Comparison of ENCODE assay signal across 7 cellular contexts in genomic region chr12:116336542-116337065, GRCh38. TPM values are rescaled to one million over a fixed set of nuclear protein-coding genes. Genes with fewer than 3 reads are reported as not detected.
DNase-seq lines count a peak whose midpoint lies in the region; ATAC-seq and TF ChIP-seq lines count a peak whose summit lies in the region.

No MANE protein-coding gene starts in this region.

- H3K9me3 ChIP-seq in T-helper 17 cell (ENCODE audit: control insufficient read depth, low read length, poor library complexity, severe bottlenecking) (no peaks in the 10 kb centered on the region), neutrophil (no peaks in the 10 kb centered on the region)

- H3K27ac ChIP-seq in neutrophil: peak overlapping the region; percentile 70

- TF ChIP-seq CTCF in neutrophil (IDR thresholded peaks at IDR 0.05): peak; percentile 25
- no peak for TF ChIP-seq CTCF in MCF 10A (IDR thresholded peaks at IDR 0.05; ENCODE audit: unreplicated experiment)

- BruUV-seq in MCF 10A (replicated peaks; lab: Mats Ljungman, UMichigan): no TSS peak

- H3K27me3 Mint-ChIP-seq in T-helper 17 cell (peaks cover 10% of the 10 kb centered on the region), MCF 10A (ENCODE audit: insufficient read depth, unreplicated experiment) (no peaks in the 10 kb centered on the region)
- peaks cover 3% of the 10 kb centered on the region for H3K27me3 Mint-ChIP-seq in activated T-helper 1 cell treated with anti-CD3 and anti-CD28 coated beads, Interleukin-12 subunit alpha, Interleukin-12 subunit beta, Interleukin-2, Interleukin-4 antibody, amounts not matched to agents 30 ng/mL and 10 ng/mL and 1 ng/mL, durations not matched to agents 14 hours and 24 hours and 36 hours (ENCODE audit: insufficient read depth)

- H3K36me3 Mint-ChIP-seq in T-helper 17 cell (ENCODE audit: low read depth): peaks cover 2% of the 10 kb centered on the region
- no peaks in the 10 kb centered on the region for H3K36me3 Mint-ChIP-seq in activated T-helper 1 cell treated with anti-CD3 and anti-CD28 coated beads, Interleukin-12 subunit alpha, Interleukin-12 subunit beta, Interleukin-2, Interleukin-4 antibody, amounts not matched to agents 30 ng/mL and 10 ng/mL and 1 ng/mL, durations not matched to agents 14 hours and 24 hours and 36 hours (ENCODE audit: low read depth)
- H3K36me3 Mint-ChIP-seq in MCF 10A (ENCODE audit: insufficient read depth, unreplicated experiment): no peaks in the 10 kb centered on the region

- no peak overlapping the region for H3K4me3 ChIP-seq in neutrophil (ENCODE audit: low read depth in 1 of 2, low read length in 1 of 2)

- peaks cover 5% of the 10 kb centered on the region for H3K4me1 Mint-ChIP-seq in T-helper 17 cell
- H3K4me1 Mint-ChIP-seq in activated T-helper 1 cell treated with anti-CD3 and anti-CD28 coated beads, Interleukin-12 subunit alpha, Interleukin-12 subunit beta, Interleukin-2, Interleukin-4 antibody, amounts not matched to agents 30 ng/mL and 10 ng/mL and 1 ng/mL, durations not matched to agents 14 hours and 24 hours and 36 hours (ENCODE audit: low read depth): no peaks in the 10 kb centered on the region
- no peaks in the 10 kb centered on the region for H3K4me1 Mint-ChIP-seq in MCF 10A (ENCODE audit: insufficient read depth, unreplicated experiment)

- DNase-seq in GM19238 (ENCODE audit: insufficient read length, low spot score): peak; percentile 47
- DNase-seq in T-helper 17 cell: no peak
- no peak for DNase-seq in NCI-H226
- no peak for DNase-seq in activated T-helper 1 cell treated with anti-CD3 and anti-CD28 coated beads, Interleukin-12 subunit alpha, Interleukin-12 subunit beta, Interleukin-2, Interleukin-4 antibody, amounts not matched to agents 30 ng/mL and 10 ng/mL and 1 ng/mL, durations not matched to agents 14 hours and 24 hours and 36 hours (ENCODE audit: low spot score)
- no peak for DNase-seq in MCF 10A (ENCODE audit: unreplicated experiment)

- ATAC-seq in HG02884 (IDR thresholded peaks at IDR 0.05; ENCODE audit: unreplicated experiment): peak; percentile 84
- peak; percentile 89 for ATAC-seq in T-helper 17 cell

- no peaks in the 10 kb centered on the region for H3K36me3 ChIP-seq in neutrophil

- H3K27ac Mint-ChIP-seq in T-helper 17 cell (peak overlapping the region; percentile 81), MCF 10A (ENCODE audit: low read depth, unreplicated experiment) (no peak overlapping the region)
- H3K27ac Mint-ChIP-seq in activated T-helper 1 cell treated with anti-CD3 and anti-CD28 coated beads, Interleukin-12 subunit alpha, Interleukin-12 subunit beta, Interleukin-2, Interleukin-4 antibody, amounts not matched to agents 30 ng/mL and 10 ng/mL and 1 ng/mL, durations not matched to agents 14 hours and 24 hours and 36 hours: no peak overlapping the region

- no peaks in the 10 kb centered on the region for H3K9me3 Mint-ChIP-seq in activated T-helper 1 cell treated with anti-CD3 and anti-CD28 coated beads, Interleukin-12 subunit alpha, Interleukin-12 subunit beta, Interleukin-2, Interleukin-4 antibody, amounts not matched to agents 30 ng/mL and 10 ng/mL and 1 ng/mL, durations not matched to agents 14 hours and 24 hours and 36 hours
- H3K9me3 Mint-ChIP-seq in MCF 10A (ENCODE audit: unreplicated experiment): no peaks in the 10 kb centered on the region

- CTCF ChIA-PET in MCF 10A (lab: Yijun Ruan, JAX): no interaction called here

- peaks cover 19 to 35% of the 10 kb centered on the region in 2 experiments for H3K4me1 ChIP-seq in neutrophil (ENCODE audit: control insufficient read depth in 1 of 2, insufficient read depth in 1 of 2, low read depth in 1 of 2, low read length in 1 of 2)

- POLR2A ChIA-PET in MCF 10A (lab: Yijun Ruan, JAX): no interaction called here

- no peaks in the 10 kb centered on the region for H3K27me3 ChIP-seq in neutrophil

- H3K4me3 Mint-ChIP-seq in T-helper 17 cell (no peak overlapping the region), MCF 10A (ENCODE audit: unreplicated experiment) (no peak overlapping the region)
- H3K4me3 Mint-ChIP-seq in activated T-helper 1 cell treated with anti-CD3 and anti-CD28 coated beads, Interleukin-12 subunit alpha, Interleukin-12 subunit beta, Interleukin-2, Interleukin-4 antibody, amounts not matched to agents 30 ng/mL and 10 ng/mL and 1 ng/mL, durations not matched to agents 14 hours and 24 hours and 36 hours: no peak overlapping the region

- intact Hi-C loops in activated T-helper 1 cell treated with anti-CD3 and anti-CD28 coated beads, Interleukin-12 subunit alpha, Interleukin-12 subunit beta, Interleukin-2, Interleukin-4 antibody, amounts not matched to agents 30 ng/mL and 10 ng/mL and 1 ng/mL, durations not matched to agents 14 hours and 24 hours and 36 hours (cut with micrococcal nuclease): no loop called here
- intact Hi-C loops in MCF 10A (cut with micrococcal nuclease): no loop called here

RNA-seq across cellular contexts. Expression of gene MED13L, which starts 59.1 kb away (rescaled TPM):
- total RNA-seq in T-helper 17 cell: 100 to 1,000 TPM; 184 to 193 TPM
- 65.5 and 66.1 TPM in 2 replicates for total RNA-seq in activated T-helper 1 cell treated with anti-CD3 and anti-CD28 coated beads, Interleukin-12 subunit alpha, Interleukin-12 subunit beta, Interleukin-2, Interleukin-4 antibody, amounts not matched to agents 30 ng/mL and 10 ng/mL and 1 ng/mL, durations not matched to agents 14 hours and 24 hours and 36 hours
- total RNA-seq in MCF 10A (2022): 74.9 and 91.6 TPM in 2 replicates
